ENCODE assay signal across 22 cellular contexts in the genomic region with DNA sequence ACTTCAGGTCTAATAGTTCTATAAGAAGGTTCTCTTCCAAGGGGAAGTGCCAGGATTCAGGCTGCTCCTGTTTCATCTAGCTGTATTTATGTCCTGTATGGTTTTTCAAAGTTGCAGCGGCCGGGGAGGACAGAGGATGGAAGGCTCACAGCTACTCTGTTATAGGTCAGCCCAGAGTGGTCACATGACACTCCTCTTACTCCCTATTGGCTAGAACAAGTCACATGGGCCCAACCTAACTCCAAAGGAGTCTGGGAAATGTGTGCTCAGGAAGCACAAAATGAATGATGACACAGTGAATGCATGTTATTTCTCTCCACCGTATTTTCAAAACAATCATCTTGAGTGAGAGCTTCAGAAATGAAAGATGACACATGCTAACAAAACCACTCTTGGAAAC.
DNase-seq lines count a peak whose midpoint lies in the region; ATAC-seq, FAIRE-seq and TF ChIP-seq lines count a peak whose summit lies in the region.
"Had no signal": no experiment of that assay in that cellular context is flagged by ENCODE, and none has a peak within 500 bp of the region (broad histone marks: within the 10 kb centered on the region; RNA-seq: fewer than 3 reads in every experiment).

No MANE protein-coding gene starts in this region.

- peaks cover 0 to under 1% of the 10 kb centered on the region in 2 experiments for H4K20me1 ChIP-seq in H1 (replicated peaks in 1 of 2; ENCODE audit: control insufficient read depth in 1 of 2, insufficient read depth in 2 of 2, low read length in 2 of 2)
- H4K20me1 ChIP-seq: BLaER1 treated with 17β-estradiol and CSF1 and Interleukin-3, amounts not matched to agents 10 nM and 100 nM had no signal

- no peak for TF ChIP-seq POLR2A in H1 (IDR thresholded peaks at IDR 0.05; ENCODE audit: control extremely low read depth in 1 of 2, low read depth in 2 of 2, low read length in 2 of 2)

- H3K4me2 ChIP-seq in H1 (ENCODE audit: insufficient read depth in 1 of 2, low read depth in 2 of 2, low read length in 2 of 2) = no peak overlapping the region
- H3K4me2 ChIP-seq: BLaER1 treated with 17β-estradiol and CSF1 and Interleukin-3, amounts not matched to agents 10 nM and 100 nM had no signal

- FAIRE-seq in H1 (lab: Jason Lieb, UNC) = no peak
- FAIRE-seq: GM12891, GM18507 had no signal

- H4K5ac ChIP-seq in H1 (ENCODE audit: insufficient read length, low read depth, low read length) = no peak overlapping the region

- H3K14ac ChIP-seq in H1 (ENCODE audit: insufficient read length) = no peak overlapping the region

- H3K9ac ChIP-seq in H1 (replicated peaks in 1 of 4; ENCODE audit: extremely low read depth in 1 of 4, low read depth in 3 of 4, low read length in 3 of 4) = no peak overlapping the region
- H3K9ac ChIP-seq: BLaER1 treated with 17β-estradiol and CSF1 and Interleukin-3, amounts not matched to agents 10 nM and 100 nM; GM23248 had no signal

- 91% methylated on average over 3 of the region's 3 CpGs; no CpG with 5 or more reads in 1 of the 2 experiments for WGBS in H1 (ENCODE audit: extremely low coverage in 1 of 2, insufficient coverage in 1 of 2, insufficient read length in 1 of 2, insufficient replicate concordance in 2 of 2, low coverage in 1 of 2, low lambda C conversion rate in 2 of 2, missing lambda C conversion rate in 1 of 2), 2 experiments

- H3K27ac ChIP-seq in H1 (ENCODE audit: low read depth, low read length) = no peak overlapping the region
- H3K27ac ChIP-seq: BLaER1 treated with 17β-estradiol and CSF1 and Interleukin-3, amounts not matched to agents 10 nM and 100 nM; GM23248 had no signal

- no peaks in the 10 kb centered on the region for H3K27me3 Mint-ChIP-seq in activated CD8-positive, alpha-beta T cell treated with anti-CD3 and anti-CD28 coated beads for 36 hours
- H3K27me3 Mint-ChIP-seq: B cell; CD4-positive, alpha-beta memory T cell had no signal

- DNase-seq in BE2C = peak; percentile 10
- DNase-seq in SK-MEL-5 (ENCODE audit: low read depth, low spot score) = peak; percentile 1
- no peak for DNase-seq in H1 (ENCODE audit: low read depth in 1 of 2, low spot score in 2 of 2)
- DNase-seq in activated CD8-positive, alpha-beta T cell treated with anti-CD3 and anti-CD28 coated beads for 36 hours = no peak
- DNase-seq in sciatic nerve (ENCODE audit: low spot score) = no peak
- no peak for DNase-seq in NCI-H1092 treated with DMSO at 0.1 percent for 48 hours (lab: John Stamatoyannopoulos, UW)
- DNase-seq in islet precursor cell = no peak
- DNase-seq: Calu3; CD4-positive, alpha-beta memory T cell; COR-L47; DMS53; DMS79 treated with DMSO at 0.1 percent for 48 hours; GF-D8; GM23248; H9 had no signal

- H2AFZ ChIP-seq in H1 (ENCODE audit: low read length) = no peak overlapping the region
- H2AFZ ChIP-seq: GM23248 had no signal

- ATAC-seq in activated CD8-positive, alpha-beta T cell treated with anti-CD3 and anti-CD28 coated beads for 36 hours = no peak
- no peak for ATAC-seq in sciatic nerve
- ATAC-seq: HCT116 had no signal

- no peak overlapping the region for H4K91ac ChIP-seq in H1 (replicated peaks; ENCODE audit: insufficient read length, low read length)

- no peak overlapping the region for H3K27ac Mint-ChIP-seq in activated CD8-positive, alpha-beta T cell treated with anti-CD3 and anti-CD28 coated beads for 36 hours
- H3K27ac Mint-ChIP-seq: B cell; CD14-positive monocyte; CD4-positive, alpha-beta memory T cell had no signal

- TF ChIP-seq CTCF in BE2C (IDR thresholded peaks at IDR 0.05; ENCODE audit: low read depth, low read length) = no peak
- no peak for TF ChIP-seq CTCF in H1 (IDR thresholded peaks at IDR 0.05; ENCODE audit: control extremely low read depth in 1 of 3, insufficient read depth in 1 of 3, low read depth in 1 of 3, low read length in 3 of 3)
- TF ChIP-seq CTCF in activated CD8-positive, alpha-beta T cell treated with anti-CD3 and anti-CD28 coated beads for 36 hours (IDR thresholded peaks at IDR 0.05) = no peak

- H3K79me1 ChIP-seq in H1 (ENCODE audit: low read depth, low read length) = no peaks in the 10 kb centered on the region

- H3K4me1 Mint-ChIP-seq in activated CD8-positive, alpha-beta T cell treated with anti-CD3 and anti-CD28 coated beads for 36 hours (ENCODE audit: low read depth) = no peaks in the 10 kb centered on the region
- H3K4me1 Mint-ChIP-seq: B cell; CD14-positive monocyte; CD4-positive, alpha-beta memory T cell had no signal

- H3K56ac ChIP-seq in H1 (replicated peaks; ENCODE audit: insufficient read length, low read depth, low read length) = no peak overlapping the region

- H2BK15ac ChIP-seq in H1 (ENCODE audit: low read length) = no peak overlapping the region

- no peak overlapping the region for H2BK20ac ChIP-seq in H1 (ENCODE audit: low read length)

- H3K9me3 Mint-ChIP-seq in activated CD8-positive, alpha-beta T cell treated with anti-CD3 and anti-CD28 coated beads for 36 hours = peaks cover 9% of the 10 kb centered on the region

- in situ Hi-C loops in SK-MEL-5 (cut with HindIII; ENCODE audit: low pct_unique_long_range_greater_than_20kb, low sequenced_read_pairs) = no loop called here

- H2AK5ac ChIP-seq in H1 (ENCODE audit: low read depth, low read length) = no peak overlapping the region

- H3K4me3 Mint-ChIP-seq in activated CD8-positive, alpha-beta T cell treated with anti-CD3 and anti-CD28 coated beads for 36 hours = no peak overlapping the region
- H3K4me3 Mint-ChIP-seq: B cell; CD14-positive monocyte; CD4-positive, alpha-beta memory T cell; H9 had no signal

- TF ChIP-seq RAD21 in Ishikawa (IDR thresholded peaks at IDR 0.05; ENCODE audit: low read depth) (no peak), H1 (IDR thresholded peaks at IDR 0.05 in 1 of 2, conservative IDR thresholded peaks at IDR 0.05 in 1 of 2; ENCODE audit: low read depth in 2 of 2, low read length in 2 of 2) (no peak)

- TF ChIP-seq EP300 in Ishikawa (IDR thresholded peaks at IDR 0.05; ENCODE audit: borderline replicate concordance) (no peak), H1 (IDR thresholded peaks at IDR 0.05; ENCODE audit: borderline replicate concordance in 1 of 2, low read depth in 2 of 2, low read length in 2 of 2) (no peak)

- no peaks in the 10 kb centered on the region for H3K36me3 Mint-ChIP-seq in activated CD8-positive, alpha-beta T cell treated with anti-CD3 and anti-CD28 coated beads for 36 hours (ENCODE audit: low read depth)
- H3K36me3 Mint-ChIP-seq: CD14-positive monocyte; CD4-positive, alpha-beta memory T cell had no signal

- no peak overlapping the region for H3K4ac ChIP-seq in H1 (replicated peaks; ENCODE audit: insufficient read length, low read depth, low read length)

- no peaks in the 10 kb centered on the region for H3K36me3 ChIP-seq in BE2C
- H3K36me3 ChIP-seq in H1 (ENCODE audit: control insufficient read depth in 2 of 4, insufficient read depth in 4 of 4, low read length in 3 of 4) = no peaks in the 10 kb centered on the region
- H3K36me3 ChIP-seq: BLaER1 treated with 17β-estradiol and CSF1 and Interleukin-3, amounts not matched to agents 10 nM and 100 nM had no signal

- H2BK12ac ChIP-seq in H1 (ENCODE audit: low read depth, low read length) = no peak overlapping the region

- no peak overlapping the region for H2BK5ac ChIP-seq in H1 (ENCODE audit: low read depth, low read length)

- H4K8ac ChIP-seq in H1 (ENCODE audit: extremely low read depth, insufficient read depth, low read length) = no peak overlapping the region

- H3K23ac ChIP-seq in H1 (ENCODE audit: insufficient read length) = no peak overlapping the region

- H3K4me1 ChIP-seq in BE2C = no peaks in the 10 kb centered on the region
- no peaks in the 10 kb centered on the region for H3K4me1 ChIP-seq in H1 (replicated peaks in 1 of 4; ENCODE audit: control insufficient read depth in 3 of 4, insufficient read depth in 4 of 4, low read length in 3 of 4)
- H3K4me1 ChIP-seq: BLaER1 treated with 17β-estradiol and CSF1 and Interleukin-3, amounts not matched to agents 10 nM and 100 nM had no signal

- H3K23me2 ChIP-seq in H1 (ENCODE audit: low read depth, low read length) = peaks cover under 1% of the 10 kb centered on the region; the same call in 1 of the 2 replicates

- H3K4me3 ChIP-seq in BE2C (ENCODE audit: low read depth, low read length) = no peak overlapping the region
- no peak overlapping the region for H3K4me3 ChIP-seq in H1 (ENCODE audit: extremely low read depth in 1 of 4, insufficient read depth in 2 of 4, low read depth in 3 of 4, low read length in 4 of 4)
- H3K4me3 ChIP-seq: BLaER1 treated with 17β-estradiol and CSF1 and Interleukin-3, amounts not matched to agents 10 nM and 100 nM; GM23248 had no signal

- intact Hi-C loops in activated CD8-positive, alpha-beta T cell treated with anti-CD3 and anti-CD28 coated beads for 36 hours (cut with micrococcal nuclease) = no loop called here
- intact Hi-C loops in sciatic nerve (cut with DNase I) = no loop called here

- H3K9me3 ChIP-seq in BE2C (no peaks in the 10 kb centered on the region), H1 (ENCODE audit: insufficient read depth in 2 of 2, low read depth in 1 of 2, low read length in 1 of 2) (peaks cover 4 to 6% of the 10 kb centered on the region in 2 experiments; a peak in 2 of 4 replicates)

- POLR2A ChIA-PET in H1 (lab: Charles Lee; ENCODE audit: partially characterized antibody) = no interaction called here
- POLR2A ChIA-PET in activated CD8-positive, alpha-beta T cell treated with anti-CD3 and anti-CD28 coated beads for 36 hours (lab: Charles Lee) = no interaction called here

- no peak overlapping the region for H2BK120ac ChIP-seq in H1 (replicated peaks; ENCODE audit: low read depth, low read length)

- CTCF ChIA-PET in H1 (lab: Charles Lee; ENCODE audit: partially characterized antibody) = interaction anchor here (1.1 kb wide), 1 partner anchor 283 kb away, joined by 3 read pairs; no protein-coding TSS in a partner anchor
- CTCF ChIA-PET in activated CD8-positive, alpha-beta T cell treated with anti-CD3 and anti-CD28 coated beads for 36 hours (lab: Charles Lee) = no interaction called here

- H3K79me2 ChIP-seq in H1 (ENCODE audit: control insufficient read depth in 1 of 2, insufficient read depth in 2 of 2, low read length in 2 of 2) = no peaks in the 10 kb centered on the region

- H3K27me3 ChIP-seq in BE2C = no peaks in the 10 kb centered on the region
- H3K27me3 ChIP-seq in H1 (replicated peaks in 1 of 4; ENCODE audit: control insufficient read depth in 3 of 4, extremely low read depth in 1 of 4, insufficient read depth in 3 of 4, low read length in 3 of 4) = no peaks in the 10 kb centered on the region
- H3K27me3 ChIP-seq: BLaER1 treated with 17β-estradiol and CSF1 and Interleukin-3, amounts not matched to agents 10 nM and 100 nM had no signal

- H3K18ac ChIP-seq in H1 (ENCODE audit: extremely low read depth, low read length) = no peak overlapping the region

TF ChIP-seq in Ishikawa, 13 proteins besides CTCF, POLR2A, EP300 and RAD21 (continues in another document):
- no peak for TF ChIP-seq MAX (IDR thresholded peaks at IDR 0.05)

Comparison
In these comparisons a context has a peak if more than half of its experiments do, and no peak if none do; other contexts are left out.
1. DNase-seq: peak in BE2C (single experiment) and SK-MEL-5 (single experiment); none in H1 (0 of 2), activated CD8-positive, alpha-beta T cell treated with anti-CD3 and anti-CD28 coated beads for 36 hours (single experiment), sciatic nerve (single experiment), NCI-H1092 treated with DMSO at 0.1 percent for 48 hours (single experiment) and islet precursor cell (single experiment).